9 cellular contexts compared by ENCODE assay signal in genomic region chr3:148990211-148990610, GRCh38. TPM values are rescaled to one million over a fixed set of nuclear protein-coding genes. Genes with fewer than 3 reads are reported as not detected.
DNase-seq lines count a peak whose midpoint lies in the region; ATAC-seq, FAIRE-seq and TF ChIP-seq lines count a peak whose summit lies in the region.
"Had no signal": no experiment of that assay in that cellular context is flagged by ENCODE, and none has a peak within 500 bp of the region (broad histone marks: within the 10 kb centered on the region; RNA-seq: fewer than 3 reads in every experiment).

No MANE protein-coding gene starts in this region.

- H3K27me3 Mint-ChIP-seq in central memory CD8-positive, alpha-beta T cell, result no peaks in the 10 kb centered on the region

- CTCF ChIA-PET in HepG2 (lab: Yijun Ruan, JAX; ENCODE audit: low intra/inter-chr PET ratio, low total read pairs), result no interaction called here

- peak overlapping the region; percentile 17 for H2AFZ ChIP-seq in HepG2 (ENCODE audit: low read length)

- intact Hi-C loops in HepG2 (cut with micrococcal nuclease; ENCODE audit: unreplicated experiment) (loop anchor here (2.0 kb wide), 2 partner anchors 47 to 95 kb away; no protein-coding TSS in a partner anchor), right lobe of liver (cut with DNase I) (no loop called here)

- peak overlapping the region in 2 of 3 experiments; percentile 85 to 87; a peak in 2 of 6 replicates for H3K4me3 ChIP-seq in HepG2 (replicated peaks in 1 of 3; ENCODE audit: insufficient read depth in 1 of 3, low read depth in 2 of 3, low read length in 3 of 3)
- no peak overlapping the region for H3K4me3 ChIP-seq in right lobe of liver

- H3K27me3 ChIP-seq in HepG2 (ENCODE audit: control insufficient read depth in 1 of 2, insufficient read depth in 2 of 2, low read length in 2 of 2) (peaks cover 0 to 18% of the 10 kb centered on the region in 2 experiments; a peak in 2 of 5 replicates), right lobe of liver (no peaks in the 10 kb centered on the region)

- no TSS peak for BruUV-seq in HepG2 (replicated peaks; lab: Mats Ljungman, UMichigan)

- H3K27ac Mint-ChIP-seq in central memory CD8-positive, alpha-beta T cell (ENCODE audit: low read depth), result peak overlapping the region; percentile 93

- no peaks in the 10 kb centered on the region for H4K20me1 ChIP-seq in HepG2 (ENCODE audit: insufficient read depth, low read length)

- peaks cover 19% of the 10 kb centered on the region for H3K4me1 Mint-ChIP-seq in central memory CD8-positive, alpha-beta T cell

- TF ChIP-seq EP300 in HepG2 (IDR thresholded peaks at IDR 0.05; ENCODE audit: low read depth in 2 of 2, low read length in 2 of 2) (no peak), HepG2 (CRISPR knock-in tag; IDR thresholded peaks at IDR 0.05; ENCODE audit: borderline replicate concordance) (no peak)

- no peak for FAIRE-seq in HepG2 (lab: Jason Lieb, UNC)

- H3K9me3 ChIP-seq in HepG2 (ENCODE audit: low read length) (no peaks in the 10 kb centered on the region), right lobe of liver (no peaks in the 10 kb centered on the region)

- H3K4me1 ChIP-seq in HepG2 (ENCODE audit: insufficient read depth, low read length) (peaks cover 27% of the 10 kb centered on the region), right lobe of liver (peaks cover 0 to 11% (median 0%) of the 10 kb centered on the region in 4 donors)

- TF ChIP-seq RAD21 in HepG2 (CRISPR knock-in tag; IDR thresholded peaks at IDR 0.05), result no peak

- TF ChIP-seq CTCF in HepG2 (CRISPR knock-in tag; IDR thresholded peaks at IDR 0.05) (no peak), right lobe of liver (IDR thresholded peaks at IDR 0.05) (no peak)

- H3K36me3 ChIP-seq in HepG2 (replicated peaks in 1 of 2; ENCODE audit: control insufficient read depth in 1 of 2, insufficient read depth in 2 of 2, low read length in 2 of 2) (peaks cover 0 to 5% of the 10 kb centered on the region in 2 experiments; a peak in 1 of 5 replicates), right lobe of liver (peaks cover 0 to 8% (median 0%) of the 10 kb centered on the region in 4 donors)

- no peaks in the 10 kb centered on the region for H3K9me3 Mint-ChIP-seq in central memory CD8-positive, alpha-beta T cell
- H3K9me3 Mint-ChIP-seq: activated naive CD4-positive, alpha-beta T cell treated with anti-CD3 and anti-CD28 coated beads, Interleukin-2, amount 50 U/mL, for 72 hours had no signal

- peaks cover 10% of the 10 kb centered on the region for H3K36me3 Mint-ChIP-seq in central memory CD8-positive, alpha-beta T cell (ENCODE audit: insufficient read depth)
- H3K36me3 Mint-ChIP-seq: activated naive CD4-positive, alpha-beta T cell treated with anti-CD3 and anti-CD28 coated beads, Interleukin-2, amount 50 U/mL, for 72 hours had no signal

- peaks cover 5% of the 10 kb centered on the region for H3K79me2 ChIP-seq in HepG2 (ENCODE audit: insufficient read depth, low read length)

- H3K27ac ChIP-seq in HepG2 (ENCODE audit: extremely low read length, insufficient read depth, low read length) (no peak overlapping the region), right lobe of liver (no peak overlapping the region)

- no peak for TF ChIP-seq POLR2A in HepG2 (IDR thresholded peaks at IDR 0.05; ENCODE audit: insufficient read depth in 1 of 2, low read depth in 2 of 2, low read length in 2 of 2)
- TF ChIP-seq POLR2A in right lobe of liver (IDR thresholded peaks at IDR 0.05), result no peak

- in situ Hi-C loops in HepG2 (cut with HindIII; ENCODE audit: extremely low pct_ligation_motif_present, low pct_unique_long_range_greater_than_20kb), result no loop called here

- no peak for DNase-seq in HepG2 (ENCODE audit: low spot score)
- DNase-seq in right lobe of liver, result no peak
- no peak for DNase-seq in central memory CD8-positive, alpha-beta T cell (ENCODE audit: low spot score in 2 of 2)
- DNase-seq in activated effector memory CD4-positive, alpha-beta T cell treated with Interleukin-2 at 50 U/mL for 16 hours, result no peak
- no peak for DNase-seq in NK-92 treated with Interleukin-12 subunit alpha and Interleukin-12 subunit beta, amount 100 ng/mL, for 24 hours (lab: John Stamatoyannopoulos, UW)
- DNase-seq in stimulated activated CD4-positive, alpha-beta T cell treated with anti-CD3 and anti-CD28 coated beads, Interleukin-4, amount 100 ng/mL, for 1 hour, result no peak

- H3K9ac ChIP-seq in HepG2 (ENCODE audit: insufficient read depth, low read depth, low read length), result no peak overlapping the region

- H3K4me3 Mint-ChIP-seq in central memory CD8-positive, alpha-beta T cell, result peak overlapping the region; percentile 91

- POLR2A ChIA-PET in HepG2 (lab: Yijun Ruan, JAX), result no interaction called here

- ATAC-seq in HepG2, result no peak
- ATAC-seq in right lobe of liver, result no peak
- peak; percentile 29 for ATAC-seq in HG03558 (IDR thresholded peaks at IDR 0.05; ENCODE audit: extremely low read depth, unreplicated experiment)
- ATAC-seq in central memory CD8-positive, alpha-beta T cell (replicated peaks; ENCODE audit: extremely low read depth, poor library complexity, severe bottlenecking), result no peak
- no peak for ATAC-seq in GM19328 (IDR thresholded peaks at IDR 0.05; ENCODE audit: unreplicated experiment)

- 31% methylated on average over 4 of the region's 4 CpGs for WGBS in HepG2 (ENCODE audit: low lambda C conversion rate)
- 49% methylated on average over 4 of the region's 4 CpGs for WGBS in right lobe of liver (ENCODE audit: insufficient coverage, low coverage, low lambda C conversion rate, missing lambda C conversion rate)

- peak overlapping the region; percentile 70 for H3K4me2 ChIP-seq in HepG2 (ENCODE audit: low read depth, low read length)

TF ChIP-seq in HepG2, 621 proteins besides CTCF, POLR2A, EP300 and RAD21 (continues in another document):
- no peak for TF ChIP-seq ZNF512B (CRISPR knock-in tag; IDR thresholded peaks at IDR 0.05; ENCODE audit: borderline replicate concordance)
- TF ChIP-seq RXRA (CRISPR knock-in tag; IDR thresholded peaks at IDR 0.05), result no peak
- no peak for TF ChIP-seq HOXA5 (CRISPR knock-in tag; IDR thresholded peaks at IDR 0.05)
- TF ChIP-seq IRF2 (CRISPR knock-in tag; IDR thresholded peaks at IDR 0.05), result no peak
- no peak for TF ChIP-seq HINFP (CRISPR knock-in tag; IDR thresholded peaks at IDR 0.05; ENCODE audit: low read depth)
- TF ChIP-seq ZNF709 (CRISPR knock-in tag; IDR thresholded peaks at IDR 0.05), result no peak
- TF ChIP-seq ZNF674 (CRISPR knock-in tag; IDR thresholded peaks at IDR 0.05; ENCODE audit: low read depth), result no peak

RNA-seq across cellular contexts. Expression of gene GYG1, which starts 1.1 kb away (rescaled TPM):
- total RNA-seq in HepG2 (2016; rRNA removed; fragmentation: Illumina TruSeq; extraction: Trizol) (28.1 and 52.1 TPM in 2 replicates), right lobe of liver (10 to 100 TPM in 3 of 6 experiments, 1 to 10 TPM in 3; 6.6 to 16.3 (median 10.3) TPM)
- total RNA-seq in HepG2 (2016; cell fraction: cytosol; rRNA removed; fragmentation: Illumina TruSeq; extraction: Trizol; ENCODE audit: low read depth), result 29.8 and 30.1 TPM in 2 replicates
- total RNA-seq in HepG2 (2016; cell fraction: insoluble cytoplasmic fraction; rRNA removed; fragmentation: Illumina TruSeq; extraction: Trizol), result 29.9 and 49.6 TPM in 2 replicates
- 48.6 and 49.9 TPM in 2 replicates for total RNA-seq in HepG2 (2016; cell fraction: membrane; rRNA removed; fragmentation: Illumina TruSeq; extraction: Trizol)
- total RNA-seq in HepG2 (2016; cell fraction: nucleus; rRNA removed; fragmentation: Illumina TruSeq; extraction: Trizol), result 19.3 and 23.2 TPM in 2 replicates
- 12.6 and 15.7 TPM in 2 replicates for polyA plus RNA-seq in HepG2 (2011; rRNA removed)
- polyA plus RNA-seq in HepG2 (2011; cell fraction: cytosol; rRNA removed), result 12.4 and 14.4 TPM in 2 replicates
- polyA plus RNA-seq in HepG2 (2011; cell fraction: nucleus; rRNA removed), result 6.8 and 22.5 TPM in 2 replicates
- 25.0 and 29.0 TPM in 2 replicates for polyA plus RNA-seq in HepG2 (2012)
- polyA plus RNA-seq in HepG2 (2016; cell fraction: cytosol; fragmentation: Illumina TruSeq; extraction: Trizol; ENCODE audit: low read depth), result 37.1 and 42.6 TPM in 2 replicates
- polyA plus RNA-seq in HepG2 (2016; cell fraction: insoluble cytoplasmic fraction; fragmentation: Illumina TruSeq; extraction: Trizol; ENCODE audit: low read depth), result 61.5 and 63.2 TPM in 2 replicates
- polyA plus RNA-seq in HepG2 (2016; cell fraction: membrane; fragmentation: Illumina TruSeq; extraction: Trizol; ENCODE audit: low read depth), result 44.2 and 46.2 TPM in 2 replicates
- polyA plus RNA-seq in HepG2 (2016; cell fraction: nucleus; fragmentation: Illumina TruSeq; extraction: Trizol; ENCODE audit: insufficient read depth, low read depth), result 28.3 and 28.8 TPM in 2 replicates
- polyA minus RNA-seq in HepG2 (2011; rRNA and poly(A)+ RNA removed; ENCODE audit: low replicate concordance), result 20.7 and 24.7 TPM in 2 replicates
- 20.1 and 21.1 TPM in 2 replicates for polyA minus RNA-seq in HepG2 (2011; cell fraction: cytosol; rRNA and poly(A)+ RNA removed)
- polyA minus RNA-seq in HepG2 (2011; cell fraction: nucleus; rRNA and poly(A)+ RNA removed), result 16.4 and 23.9 TPM in 2 replicates

Comparison
In these comparisons a context has a peak if more than half of its experiments do, and no peak if none do; other contexts are left out.
1. H3K4me3 ChIP-seq: peak in HepG2 (2 of 3); none in right lobe of liver (0 of 3).